ENCODE assay signal across 1 cellular context in the genomic region with DNA sequence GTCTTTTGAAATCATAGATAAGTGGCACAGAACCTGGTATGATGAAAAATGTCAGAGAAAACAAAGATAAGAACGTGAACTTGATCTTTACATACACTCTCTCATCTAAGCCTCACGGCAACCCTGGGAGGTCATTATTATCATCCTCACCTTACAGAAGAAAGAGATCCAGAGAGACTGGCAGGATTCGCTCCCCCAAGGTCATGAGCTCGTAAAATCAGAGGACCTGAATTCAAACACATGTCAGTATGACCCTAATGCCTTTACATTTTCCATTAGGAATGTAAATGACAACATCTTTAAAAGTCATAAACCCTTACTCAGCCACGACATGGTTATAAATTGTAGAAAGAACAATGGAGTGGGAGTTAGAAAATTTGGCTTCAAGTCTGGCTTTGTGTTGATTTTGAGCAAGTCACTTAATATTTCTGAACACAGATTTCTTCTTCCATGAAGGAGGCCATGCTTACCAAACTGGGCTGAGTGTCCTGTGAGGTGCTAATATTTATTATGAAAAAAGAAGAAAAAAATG.
TF ChIP-seq lines count a peak whose summit lies in the region.

No MANE protein-coding gene starts in this region.

TF ChIP-seq in HEK293, 187 proteins besides CTCF, POLR2A, EP300 and RAD21 (continued from another document):
- TF ChIP-seq, protein P1, sequence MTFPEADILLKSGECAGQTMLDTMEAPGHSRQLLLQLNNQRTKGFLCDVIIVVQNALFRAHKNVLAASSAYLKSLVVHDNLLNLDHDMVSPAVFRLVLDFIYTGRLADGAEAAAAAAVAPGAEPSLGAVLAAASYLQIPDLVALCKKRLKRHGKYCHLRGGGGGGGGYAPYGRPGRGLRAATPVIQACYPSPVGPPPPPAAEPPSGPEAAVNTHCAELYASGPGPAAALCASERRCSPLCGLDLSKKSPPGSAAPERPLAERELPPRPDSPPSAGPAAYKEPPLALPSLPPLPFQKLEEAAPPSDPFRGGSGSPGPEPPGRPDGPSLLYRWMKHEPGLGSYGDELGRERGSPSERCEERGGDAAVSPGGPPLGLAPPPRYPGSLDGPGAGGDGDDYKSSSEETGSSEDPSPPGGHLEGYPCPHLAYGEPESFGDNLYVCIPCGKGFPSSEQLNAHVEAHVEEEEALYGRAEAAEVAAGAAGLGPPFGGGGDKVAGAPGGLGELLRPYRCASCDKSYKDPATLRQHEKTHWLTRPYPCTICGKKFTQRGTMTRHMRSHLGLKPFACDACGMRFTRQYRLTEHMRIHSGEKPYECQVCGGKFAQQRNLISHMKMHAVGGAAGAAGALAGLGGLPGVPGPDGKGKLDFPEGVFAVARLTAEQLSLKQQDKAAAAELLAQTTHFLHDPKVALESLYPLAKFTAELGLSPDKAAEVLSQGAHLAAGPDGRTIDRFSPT (tag by site-specific recombination; IDR thresholded peaks at IDR 0.05), result no peak
- TF ChIP-seq ZBTB1 (tag by site-specific recombination; IDR thresholded peaks at IDR 0.05), result no peak
- TF ChIP-seq, protein P2, sequence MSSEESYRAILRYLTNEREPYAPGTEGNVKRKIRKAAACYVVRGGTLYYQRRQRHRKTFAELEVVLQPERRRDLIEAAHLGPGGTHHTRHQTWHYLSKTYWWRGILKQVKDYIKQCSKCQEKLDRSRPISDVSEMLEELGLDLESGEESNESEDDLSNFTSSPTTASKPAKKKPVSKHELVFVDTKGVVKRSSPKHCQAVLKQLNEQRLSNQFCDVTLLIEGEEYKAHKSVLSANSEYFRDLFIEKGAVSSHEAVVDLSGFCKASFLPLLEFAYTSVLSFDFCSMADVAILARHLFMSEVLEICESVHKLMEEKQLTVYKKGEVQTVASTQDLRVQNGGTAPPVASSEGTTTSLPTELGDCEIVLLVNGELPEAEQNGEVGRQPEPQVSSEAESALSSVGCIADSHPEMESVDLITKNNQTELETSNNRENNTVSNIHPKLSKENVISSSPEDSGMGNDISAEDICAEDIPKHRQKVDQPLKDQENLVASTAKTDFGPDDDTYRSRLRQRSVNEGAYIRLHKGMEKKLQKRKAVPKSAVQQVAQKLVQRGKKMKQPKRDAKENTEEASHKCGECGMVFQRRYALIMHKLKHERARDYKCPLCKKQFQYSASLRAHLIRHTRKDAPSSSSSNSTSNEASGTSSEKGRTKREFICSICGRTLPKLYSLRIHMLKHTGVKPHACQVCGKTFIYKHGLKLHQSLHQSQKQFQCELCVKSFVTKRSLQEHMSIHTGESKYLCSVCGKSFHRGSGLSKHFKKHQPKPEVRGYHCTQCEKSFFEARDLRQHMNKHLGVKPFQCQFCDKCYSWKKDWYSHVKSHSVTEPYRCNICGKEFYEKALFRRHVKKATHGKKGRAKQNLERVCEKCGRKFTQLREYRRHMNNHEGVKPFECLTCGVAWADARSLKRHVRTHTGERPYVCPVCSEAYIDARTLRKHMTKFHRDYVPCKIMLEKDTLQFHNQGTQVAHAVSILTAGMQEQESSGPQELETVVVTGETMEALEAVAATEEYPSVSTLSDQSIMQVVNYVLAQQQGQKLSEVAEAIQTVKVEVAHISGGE (tag by site-specific recombination; conservative IDR thresholded peaks at IDR 0.05; ENCODE audit: low read depth), result no peak
- TF ChIP-seq BCL11A (tag by site-specific recombination; IDR thresholded peaks at IDR 0.05; ENCODE audit: low read depth), result no peak
- peak; percentile 28; the same call in 1 of the 2 replicates for TF ChIP-seq FEZF1 (tag by site-specific recombination; IDR thresholded peaks at IDR 0.05)
- TF ChIP-seq ZNF175 (tag by site-specific recombination; IDR thresholded peaks at IDR 0.05), result no peak
- no peak for TF ChIP-seq ZNF548 (tag by site-specific recombination; IDR thresholded peaks at IDR 0.05)
- no peak for TF ChIP-seq ZNF426 (tag by site-specific recombination; IDR thresholded peaks at IDR 0.05)
- TF ChIP-seq, protein P3, sequence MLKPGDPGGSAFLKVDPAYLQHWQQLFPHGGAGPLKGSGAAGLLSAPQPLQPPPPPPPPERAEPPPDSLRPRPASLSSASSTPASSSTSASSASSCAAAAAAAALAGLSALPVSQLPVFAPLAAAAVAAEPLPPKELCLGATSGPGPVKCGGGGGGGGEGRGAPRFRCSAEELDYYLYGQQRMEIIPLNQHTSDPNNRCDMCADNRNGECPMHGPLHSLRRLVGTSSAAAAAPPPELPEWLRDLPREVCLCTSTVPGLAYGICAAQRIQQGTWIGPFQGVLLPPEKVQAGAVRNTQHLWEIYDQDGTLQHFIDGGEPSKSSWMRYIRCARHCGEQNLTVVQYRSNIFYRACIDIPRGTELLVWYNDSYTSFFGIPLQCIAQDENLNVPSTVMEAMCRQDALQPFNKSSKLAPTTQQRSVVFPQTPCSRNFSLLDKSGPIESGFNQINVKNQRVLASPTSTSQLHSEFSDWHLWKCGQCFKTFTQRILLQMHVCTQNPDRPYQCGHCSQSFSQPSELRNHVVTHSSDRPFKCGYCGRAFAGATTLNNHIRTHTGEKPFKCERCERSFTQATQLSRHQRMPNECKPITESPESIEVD (tag by site-specific recombination; IDR thresholded peaks at IDR 0.05), result peak; percentile 70
- no peak for TF ChIP-seq YY1 (tag by site-specific recombination; IDR thresholded peaks at IDR 0.05)
- TF ChIP-seq ZNF266 (tag by site-specific recombination; IDR thresholded peaks at IDR 0.05; ENCODE audit: low read depth), result no peak
- no peak for TF ChIP-seq SP7 (tag by site-specific recombination; IDR thresholded peaks at IDR 0.05)
- no peak for TF ChIP-seq ZNF600 (tag by site-specific recombination; IDR thresholded peaks at IDR 0.05)
- no peak for TF ChIP-seq ZNF701 (tag by site-specific recombination; IDR thresholded peaks at IDR 0.05)
- TF ChIP-seq, protein P4, sequence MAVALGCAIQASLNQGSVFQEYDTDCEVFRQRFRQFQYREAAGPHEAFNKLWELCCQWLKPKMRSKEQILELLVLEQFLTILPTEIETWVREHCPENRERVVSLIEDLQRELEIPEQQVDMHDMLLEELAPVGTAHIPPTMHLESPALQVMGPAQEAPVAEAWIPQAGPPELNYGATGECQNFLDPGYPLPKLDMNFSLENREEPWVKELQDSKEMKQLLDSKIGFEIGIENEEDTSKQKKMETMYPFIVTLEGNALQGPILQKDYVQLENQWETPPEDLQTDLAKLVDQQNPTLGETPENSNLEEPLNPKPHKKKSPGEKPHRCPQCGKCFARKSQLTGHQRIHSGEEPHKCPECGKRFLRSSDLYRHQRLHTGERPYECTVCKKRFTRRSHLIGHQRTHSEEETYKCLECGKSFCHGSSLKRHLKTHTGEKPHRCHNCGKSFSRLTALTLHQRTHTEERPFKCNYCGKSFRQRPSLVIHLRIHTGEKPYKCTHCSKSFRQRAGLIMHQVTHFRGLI (tag by site-specific recombination; IDR thresholded peaks at IDR 0.05), result no peak
